Comparison of ENCODE assay signal across 1 cellular context in the genomic region with DNA sequence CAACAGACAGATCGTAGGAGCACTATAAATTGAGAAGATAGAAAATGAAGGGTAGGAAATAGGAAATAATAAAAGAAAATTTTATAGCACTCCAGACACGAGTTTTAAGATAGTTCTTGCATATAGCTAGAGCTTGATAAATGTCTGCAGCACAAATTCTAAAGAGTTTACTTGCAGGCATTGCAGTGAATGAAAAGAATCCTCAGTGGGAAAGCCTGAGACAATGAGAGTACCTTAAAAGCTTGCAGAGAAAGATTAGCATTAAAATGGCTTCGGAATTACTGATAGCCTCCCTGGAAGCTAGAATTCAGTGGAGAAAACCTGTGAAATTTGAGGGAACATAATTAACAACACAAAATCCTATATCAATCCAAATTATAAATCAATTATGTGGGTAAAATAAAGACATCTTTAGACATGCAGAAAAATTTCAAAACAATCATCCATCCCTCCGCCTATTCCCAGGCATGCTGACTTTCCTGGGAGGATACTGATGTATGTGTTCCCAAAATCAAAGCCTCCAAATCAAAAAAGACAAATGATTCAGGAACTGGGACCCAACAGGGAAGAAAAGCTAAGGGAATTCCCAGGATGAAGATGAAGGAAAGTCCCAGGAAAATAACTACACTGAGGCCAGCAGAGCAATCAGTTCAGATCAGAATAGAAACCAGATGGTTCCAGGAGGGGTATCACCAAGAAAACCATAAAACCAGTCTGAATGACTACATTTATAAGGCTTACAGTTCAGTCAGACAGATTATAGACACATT.
TF ChIP-seq lines count a peak whose summit lies in the region.

No MANE protein-coding gene starts in this region.

TF ChIP-seq in H1, 55 proteins besides CTCF, POLR2A, EP300 and RAD21:
- no peak for TF ChIP-seq KDM1A (IDR thresholded peaks at IDR 0.05; ENCODE audit: borderline replicate concordance, low read length)
- no peak for TF ChIP-seq RNF2 (IDR thresholded peaks at IDR 0.05; ENCODE audit: borderline replicate concordance, low read depth, low read length, missing control alignments, poor library complexity, severe bottlenecking)
- TF ChIP-seq CHD7 (IDR thresholded peaks at IDR 0.05; ENCODE audit: insufficient replicate concordance, low read length), result peak; percentile 94
- no peak for TF ChIP-seq KDM4A (IDR thresholded peaks at IDR 0.05; ENCODE audit: low read depth, low read length, severe bottlenecking)
- TF ChIP-seq EGR1 (IDR thresholded peaks at IDR 0.05; ENCODE audit: borderline replicate concordance, low read depth, low read length), result no peak
- TF ChIP-seq SP1 (IDR thresholded peaks at IDR 0.05; ENCODE audit: low read depth, low read length), result no peak
- TF ChIP-seq TEAD4 (IDR thresholded peaks at IDR 0.05; ENCODE audit: low read depth, low read length), result no peak
- TF ChIP-seq, protein P1, sequence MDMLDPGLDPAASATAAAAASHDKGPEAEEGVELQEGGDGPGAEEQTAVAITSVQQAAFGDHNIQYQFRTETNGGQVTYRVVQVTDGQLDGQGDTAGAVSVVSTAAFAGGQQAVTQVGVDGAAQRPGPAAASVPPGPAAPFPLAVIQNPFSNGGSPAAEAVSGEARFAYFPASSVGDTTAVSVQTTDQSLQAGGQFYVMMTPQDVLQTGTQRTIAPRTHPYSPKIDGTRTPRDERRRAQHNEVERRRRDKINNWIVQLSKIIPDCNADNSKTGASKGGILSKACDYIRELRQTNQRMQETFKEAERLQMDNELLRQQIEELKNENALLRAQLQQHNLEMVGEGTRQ (IDR thresholded peaks at IDR 0.05; ENCODE audit: low read length), result no peak
- TF ChIP-seq E2F6 (IDR thresholded peaks at IDR 0.05), result no peak
- TF ChIP-seq BCL11A (IDR thresholded peaks at IDR 0.05; ENCODE audit: low read depth in 2 of 2, low read length in 2 of 2), result no peak
- TF ChIP-seq SIN3A (conservative IDR thresholded peaks at IDR 0.05 in 1 of 2, IDR thresholded peaks at IDR 0.05 in 1 of 2; ENCODE audit: low read depth in 1 of 2, low read length in 2 of 2), result no peak
- no peak for TF ChIP-seq NRF1 (IDR thresholded peaks at IDR 0.05; ENCODE audit: low read depth, low read length)
- no peak for TF ChIP-seq RXRA (IDR thresholded peaks at IDR 0.05; ENCODE audit: insufficient read depth, low read depth, low read length)
- no peak for TF ChIP-seq SRF (IDR thresholded peaks at IDR 0.05; ENCODE audit: low read depth, low read length)
- TF ChIP-seq GTF2F1 (IDR thresholded peaks at IDR 0.05; ENCODE audit: borderline replicate concordance, low read depth, low read length), result no peak
- no peak for TF ChIP-seq GABPA (IDR thresholded peaks at IDR 0.05; ENCODE audit: borderline replicate concordance, insufficient read depth, low read length)
- no peak for TF ChIP-seq JUND (IDR thresholded peaks at IDR 0.05; ENCODE audit: low read length)
- TF ChIP-seq TCF12 (IDR thresholded peaks at IDR 0.05; ENCODE audit: low read depth, low read length), result 0 out of 2 replicates have a peak, but pooled peaks have one; percentile 6
- peak; percentile 68 for TF ChIP-seq NANOG (IDR thresholded peaks at IDR 0.05; ENCODE audit: insufficient read depth, low read depth, low read length, poor library complexity, severe bottlenecking)
- TF ChIP-seq ZNF274 (IDR thresholded peaks at IDR 0.05; ENCODE audit: borderline replicate concordance, extremely low read depth, low read length), result no peak
- TF ChIP-seq CTBP2 (IDR thresholded peaks at IDR 0.05; ENCODE audit: borderline replicate concordance, insufficient read depth, insufficient read length, low read length), result no peak
- TF ChIP-seq HDAC2 (IDR thresholded peaks at IDR 0.05; ENCODE audit: borderline replicate concordance in 1 of 2, low read depth in 2 of 2, low read length in 2 of 2), result peak; percentile 39 to 57; a peak in 1 of 4 replicates
- peak; percentile 49; the same call in 1 of the 2 replicates for TF ChIP-seq POU5F1 (IDR thresholded peaks at IDR 0.05; ENCODE audit: low read depth, low read length)
- no peak for TF ChIP-seq RBBP5 (IDR thresholded peaks at IDR 0.05; ENCODE audit: borderline replicate concordance, low read depth, low read length)
- no peak for TF ChIP-seq CHD2 (IDR thresholded peaks at IDR 0.05; ENCODE audit: low read length)
- TF ChIP-seq BACH1 (IDR thresholded peaks at IDR 0.05; ENCODE audit: low read length), result no peak
